Comparison of ENCODE assay signal across 8 cellular contexts in genomic region chr10:18659784-18660561, GRCh38. TPM values are rescaled to one million over a fixed set of nuclear protein-coding genes. Genes with fewer than 3 reads are reported as not detected.
A peak's percentile ranks its signal among the peaks of the same experiment; 100 is the strongest.
DNase-seq lines count a peak whose midpoint lies in the region; ATAC-seq and TF ChIP-seq lines count a peak whose summit lies in the region.

No MANE protein-coding gene starts in this region.

- intact Hi-C loops in activated CD8-positive, alpha-beta T cell treated with anti-CD3 and anti-CD28 coated beads for 36 hours (cut with micrococcal nuclease), result loop anchor here (1.0 to 10.0 kb wide), 2 partner anchors 9 to 1845 kb away; partner anchors contain the start of genes NSUN6 and RSU1
- intact Hi-C loops in left cardiac atrium (cut with DNase I), result no loop called here

- TF ChIP-seq CTCF in Loucy (conservative IDR thresholded peaks at IDR 0.05; ENCODE audit: low read length), result no peak
- no peak for TF ChIP-seq CTCF in activated CD8-positive, alpha-beta T cell treated with anti-CD3 and anti-CD28 coated beads for 36 hours (IDR thresholded peaks at IDR 0.05)
- no peak for TF ChIP-seq CTCF in progenitor cell of endocrine pancreas (IDR thresholded peaks at IDR 0.05; ENCODE audit: unreplicated experiment)

- POLR2A ChIA-PET in activated CD8-positive, alpha-beta T cell treated with anti-CD3 and anti-CD28 coated beads for 36 hours (lab: Charles Lee), result interaction anchor here (0.7 to 2.5 kb wide), 7 partner anchors 8 to 580 kb away, joined by 3 to 10 read pairs (median 4); partner anchors contain the start of gene NSUN6

- H3K36me3 ChIP-seq in Loucy (ENCODE audit: insufficient read depth, low read length), result no peaks in the 10 kb centered on the region

- H3K79me2 ChIP-seq in Loucy (ENCODE audit: insufficient read depth, low read length), result peaks cover 72% of the 10 kb centered on the region

- no peaks in the 10 kb centered on the region for H3K9me3 ChIP-seq in Loucy (ENCODE audit: insufficient read depth, low read depth, low read length)

- ATAC-seq in activated T-cell treated with anti-CD3 and anti-CD28 coated beads, Interleukin-2, amount 50 U/mL, for 4 hours, result peak; percentile 5 to 12
- peak; percentile 13 for ATAC-seq in activated CD8-positive, alpha-beta T cell treated with anti-CD3 and anti-CD28 coated beads for 36 hours
- ATAC-seq in left cardiac atrium, result peak; percentile 1 to 52

- H3K4me3 Mint-ChIP-seq in activated T-cell treated with anti-CD3 and anti-CD28 coated beads, Interleukin-2, amount 50 U/mL, for 4 hours, result peak overlapping the region; percentile 97
- H3K4me3 Mint-ChIP-seq in activated CD8-positive, alpha-beta T cell treated with anti-CD3 and anti-CD28 coated beads for 36 hours, result peak overlapping the region; percentile 97
- peak overlapping the region; percentile 99 for H3K4me3 Mint-ChIP-seq in progenitor cell of endocrine pancreas (ENCODE audit: low read depth)

- H3K27me3 ChIP-seq in Loucy (ENCODE audit: insufficient read depth, low read length, poor library complexity, severe bottlenecking), result peaks cover 5% of the 10 kb centered on the region

- H3K9me3 Mint-ChIP-seq in activated T-cell treated with anti-CD3 and anti-CD28 coated beads, Interleukin-2, amount 50 U/mL, for 4 hours, result no peaks in the 10 kb centered on the region
- no peaks in the 10 kb centered on the region for H3K9me3 Mint-ChIP-seq in activated CD8-positive, alpha-beta T cell treated with anti-CD3 and anti-CD28 coated beads for 36 hours
- no peaks in the 10 kb centered on the region for H3K9me3 Mint-ChIP-seq in progenitor cell of endocrine pancreas (ENCODE audit: low read depth)

- H3K36me3 Mint-ChIP-seq in activated T-cell treated with anti-CD3 and anti-CD28 coated beads, Interleukin-2, amount 50 U/mL, for 4 hours (ENCODE audit: insufficient read depth), result peaks cover 3% of the 10 kb centered on the region
- peaks cover 24% of the 10 kb centered on the region for H3K36me3 Mint-ChIP-seq in activated CD8-positive, alpha-beta T cell treated with anti-CD3 and anti-CD28 coated beads for 36 hours (ENCODE audit: low read depth)
- H3K36me3 Mint-ChIP-seq in progenitor cell of endocrine pancreas (ENCODE audit: insufficient read depth), result peaks cover 8% of the 10 kb centered on the region

- H2AFZ ChIP-seq in Loucy (ENCODE audit: low read length), result peak overlapping the region; percentile 86

- peaks cover 29% of the 10 kb centered on the region for H3K4me1 ChIP-seq in Loucy (ENCODE audit: insufficient read depth, low read length, poor library complexity, severe bottlenecking)

- peaks cover 50% of the 10 kb centered on the region for H4K20me1 ChIP-seq in Loucy (ENCODE audit: insufficient read depth, low read length, poor library complexity, severe bottlenecking)

- H3K4me3 ChIP-seq in Loucy (ENCODE audit: low read length, poor library complexity, severe bottlenecking), result peak overlapping the region; percentile 88

- no peaks in the 10 kb centered on the region for H3F3A ChIP-seq in Loucy (ENCODE audit: low read depth)

- DNase-seq in activated T-cell treated with anti-CD3 and anti-CD28 coated beads, Interleukin-2, amount 50 U/mL, for 4 hours, result no peak
- DNase-seq in activated T-cell treated with anti-CD3 and anti-CD28 coated beads, Interleukin-2, amount 50 U/mL, for 1 hour, result no peak
- DNase-seq in HCEC 1CT (peak; percentile 25), left cardiac atrium (no peak), progenitor cell of endocrine pancreas (ENCODE audit: low spot score, unreplicated experiment) (no peak), NCI-H446 (lab: John Stamatoyannopoulos, UW) (no peak)
- DNase-seq in activated CD8-positive, alpha-beta T cell treated with anti-CD3 and anti-CD28 coated beads for 36 hours, result peak; percentile 15

- CTCF ChIA-PET in activated CD8-positive, alpha-beta T cell treated with anti-CD3 and anti-CD28 coated beads for 36 hours (lab: Charles Lee), result interaction anchor here (1.0 kb wide), 1 partner anchor 11 kb away, joined by 4 read pairs; no protein-coding TSS in a partner anchor

- peak overlapping the region; percentile 93 for H3K9ac ChIP-seq in Loucy (ENCODE audit: low read depth, low read length, poor library complexity, severe bottlenecking)

- H3K27ac Mint-ChIP-seq in activated CD8-positive, alpha-beta T cell treated with anti-CD3 and anti-CD28 coated beads for 36 hours, result peak overlapping the region; percentile 98
- H3K27ac Mint-ChIP-seq in progenitor cell of endocrine pancreas, result peak overlapping the region; percentile 100

- H3K4me2 ChIP-seq in Loucy (ENCODE audit: low read depth, low read length, poor library complexity, severe bottlenecking), result peak overlapping the region; percentile 99

- no peaks in the 10 kb centered on the region for H3K9me2 ChIP-seq in Loucy (replicated peaks; ENCODE audit: low read depth, low read length)

- H3K27me3 Mint-ChIP-seq in activated T-cell treated with anti-CD3 and anti-CD28 coated beads, Interleukin-2, amount 50 U/mL, for 4 hours (ENCODE audit: low read depth), result no peaks in the 10 kb centered on the region
- H3K27me3 Mint-ChIP-seq in activated CD8-positive, alpha-beta T cell treated with anti-CD3 and anti-CD28 coated beads for 36 hours, result no peaks in the 10 kb centered on the region
- H3K27me3 Mint-ChIP-seq in progenitor cell of endocrine pancreas, result no peaks in the 10 kb centered on the region

- peaks cover 49% of the 10 kb centered on the region for H3K4me1 Mint-ChIP-seq in activated T-cell treated with anti-CD3 and anti-CD28 coated beads, Interleukin-2, amount 50 U/mL, for 4 hours (ENCODE audit: low read depth)
- peaks cover 33% of the 10 kb centered on the region for H3K4me1 Mint-ChIP-seq in activated CD8-positive, alpha-beta T cell treated with anti-CD3 and anti-CD28 coated beads for 36 hours (ENCODE audit: low read depth)
- peaks cover 28% of the 10 kb centered on the region for H3K4me1 Mint-ChIP-seq in progenitor cell of endocrine pancreas (ENCODE audit: low read depth)

RNA-seq across cellular contexts. Expression of gene ARL5B, which starts 0.7 kb away (rescaled TPM):
- 1 to 10 TPM; 7.8 to 8.6 (median 8.3) TPM for total RNA-seq in activated T-cell treated with anti-CD3 and anti-CD28 coated beads, Interleukin-2, amount 50 U/mL, for 4 hours
- total RNA-seq in activated CD8-positive, alpha-beta T cell treated with anti-CD3 and anti-CD28 coated beads for 36 hours, result 10 to 100 TPM; 12.2 to 12.7 TPM
- total RNA-seq in left cardiac atrium, result 10 to 100 TPM in 1 of 2 donors, 1 to 10 TPM in 1; 5.9 to 11.4 TPM
- 52.7 and 54.2 TPM in 2 replicates for total RNA-seq in progenitor cell of endocrine pancreas

RNA-seq across cellular contexts. Expression of gene NSUN6, which starts 8.6 kb away (rescaled TPM):
- total RNA-seq in activated T-cell treated with anti-CD3 and anti-CD28 coated beads, Interleukin-2, amount 50 U/mL, for 4 hours, result 10 to 100 TPM in 1 of 3 donors, 1 to 10 TPM in 2; 6.7 to 10.6 (median 8.9) TPM
- 10 to 100 TPM; 20.7 to 21.3 TPM for total RNA-seq in activated CD8-positive, alpha-beta T cell treated with anti-CD3 and anti-CD28 coated beads for 36 hours
- total RNA-seq in left cardiac atrium (1 to 10 TPM; 7.7 to 8.5 TPM), progenitor cell of endocrine pancreas (16.6 and 17.3 TPM in 2 replicates)

Comparison
In these comparisons a context has a peak if more than half of its experiments do, and no peak if none do; other contexts are left out.
1. DNase-seq: peak in HCEC 1CT (single experiment) and activated CD8-positive, alpha-beta T cell treated with anti-CD3 and anti-CD28 coated beads for 36 hours (single experiment); none in activated T-cell treated with anti-CD3 and anti-CD28 coated beads, Interleukin-2, amount 50 U/mL, for 4 hours (single experiment), activated T-cell treated with anti-CD3 and anti-CD28 coated beads, Interleukin-2, amount 50 U/mL, for 1 hour (single experiment), left cardiac atrium (single experiment), progenitor cell of endocrine pancreas (single experiment) and NCI-H446 (0 of 2).
2. Peak in every context shown above with its lines, with median percentiles within 50 percentile points of each other: ATAC-seq and H3K4me3 Mint-ChIP-seq.